Comparison of ENCODE assay signal across 1 cellular context in the genomic region with DNA sequence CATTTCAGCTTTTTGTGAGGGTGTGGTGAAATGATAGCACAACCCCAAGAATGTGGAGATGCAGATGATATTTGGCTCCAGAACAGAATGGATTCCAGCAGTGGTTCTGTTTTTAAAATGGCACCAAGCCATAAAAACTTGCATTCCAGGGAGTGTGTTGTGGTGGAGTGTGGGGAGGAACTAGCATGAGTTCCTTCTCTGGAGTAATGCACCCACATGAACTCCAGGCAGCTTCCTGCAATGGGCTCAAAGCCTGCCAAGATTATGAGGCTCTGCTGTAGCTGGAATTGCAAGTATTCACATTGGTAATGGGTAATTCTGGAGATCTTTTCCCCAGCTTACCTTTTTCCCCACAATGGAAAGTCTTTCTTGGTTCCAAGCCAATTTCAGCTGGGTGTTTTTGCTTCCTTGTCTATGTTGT.
TF ChIP-seq lines count a peak whose summit lies in the region.

No MANE protein-coding gene starts in this region.

TF ChIP-seq in GM23338, 12 proteins besides CTCF, POLR2A, EP300 and RAD21 (continued from another document):
- TF ChIP-seq, protein P1, sequence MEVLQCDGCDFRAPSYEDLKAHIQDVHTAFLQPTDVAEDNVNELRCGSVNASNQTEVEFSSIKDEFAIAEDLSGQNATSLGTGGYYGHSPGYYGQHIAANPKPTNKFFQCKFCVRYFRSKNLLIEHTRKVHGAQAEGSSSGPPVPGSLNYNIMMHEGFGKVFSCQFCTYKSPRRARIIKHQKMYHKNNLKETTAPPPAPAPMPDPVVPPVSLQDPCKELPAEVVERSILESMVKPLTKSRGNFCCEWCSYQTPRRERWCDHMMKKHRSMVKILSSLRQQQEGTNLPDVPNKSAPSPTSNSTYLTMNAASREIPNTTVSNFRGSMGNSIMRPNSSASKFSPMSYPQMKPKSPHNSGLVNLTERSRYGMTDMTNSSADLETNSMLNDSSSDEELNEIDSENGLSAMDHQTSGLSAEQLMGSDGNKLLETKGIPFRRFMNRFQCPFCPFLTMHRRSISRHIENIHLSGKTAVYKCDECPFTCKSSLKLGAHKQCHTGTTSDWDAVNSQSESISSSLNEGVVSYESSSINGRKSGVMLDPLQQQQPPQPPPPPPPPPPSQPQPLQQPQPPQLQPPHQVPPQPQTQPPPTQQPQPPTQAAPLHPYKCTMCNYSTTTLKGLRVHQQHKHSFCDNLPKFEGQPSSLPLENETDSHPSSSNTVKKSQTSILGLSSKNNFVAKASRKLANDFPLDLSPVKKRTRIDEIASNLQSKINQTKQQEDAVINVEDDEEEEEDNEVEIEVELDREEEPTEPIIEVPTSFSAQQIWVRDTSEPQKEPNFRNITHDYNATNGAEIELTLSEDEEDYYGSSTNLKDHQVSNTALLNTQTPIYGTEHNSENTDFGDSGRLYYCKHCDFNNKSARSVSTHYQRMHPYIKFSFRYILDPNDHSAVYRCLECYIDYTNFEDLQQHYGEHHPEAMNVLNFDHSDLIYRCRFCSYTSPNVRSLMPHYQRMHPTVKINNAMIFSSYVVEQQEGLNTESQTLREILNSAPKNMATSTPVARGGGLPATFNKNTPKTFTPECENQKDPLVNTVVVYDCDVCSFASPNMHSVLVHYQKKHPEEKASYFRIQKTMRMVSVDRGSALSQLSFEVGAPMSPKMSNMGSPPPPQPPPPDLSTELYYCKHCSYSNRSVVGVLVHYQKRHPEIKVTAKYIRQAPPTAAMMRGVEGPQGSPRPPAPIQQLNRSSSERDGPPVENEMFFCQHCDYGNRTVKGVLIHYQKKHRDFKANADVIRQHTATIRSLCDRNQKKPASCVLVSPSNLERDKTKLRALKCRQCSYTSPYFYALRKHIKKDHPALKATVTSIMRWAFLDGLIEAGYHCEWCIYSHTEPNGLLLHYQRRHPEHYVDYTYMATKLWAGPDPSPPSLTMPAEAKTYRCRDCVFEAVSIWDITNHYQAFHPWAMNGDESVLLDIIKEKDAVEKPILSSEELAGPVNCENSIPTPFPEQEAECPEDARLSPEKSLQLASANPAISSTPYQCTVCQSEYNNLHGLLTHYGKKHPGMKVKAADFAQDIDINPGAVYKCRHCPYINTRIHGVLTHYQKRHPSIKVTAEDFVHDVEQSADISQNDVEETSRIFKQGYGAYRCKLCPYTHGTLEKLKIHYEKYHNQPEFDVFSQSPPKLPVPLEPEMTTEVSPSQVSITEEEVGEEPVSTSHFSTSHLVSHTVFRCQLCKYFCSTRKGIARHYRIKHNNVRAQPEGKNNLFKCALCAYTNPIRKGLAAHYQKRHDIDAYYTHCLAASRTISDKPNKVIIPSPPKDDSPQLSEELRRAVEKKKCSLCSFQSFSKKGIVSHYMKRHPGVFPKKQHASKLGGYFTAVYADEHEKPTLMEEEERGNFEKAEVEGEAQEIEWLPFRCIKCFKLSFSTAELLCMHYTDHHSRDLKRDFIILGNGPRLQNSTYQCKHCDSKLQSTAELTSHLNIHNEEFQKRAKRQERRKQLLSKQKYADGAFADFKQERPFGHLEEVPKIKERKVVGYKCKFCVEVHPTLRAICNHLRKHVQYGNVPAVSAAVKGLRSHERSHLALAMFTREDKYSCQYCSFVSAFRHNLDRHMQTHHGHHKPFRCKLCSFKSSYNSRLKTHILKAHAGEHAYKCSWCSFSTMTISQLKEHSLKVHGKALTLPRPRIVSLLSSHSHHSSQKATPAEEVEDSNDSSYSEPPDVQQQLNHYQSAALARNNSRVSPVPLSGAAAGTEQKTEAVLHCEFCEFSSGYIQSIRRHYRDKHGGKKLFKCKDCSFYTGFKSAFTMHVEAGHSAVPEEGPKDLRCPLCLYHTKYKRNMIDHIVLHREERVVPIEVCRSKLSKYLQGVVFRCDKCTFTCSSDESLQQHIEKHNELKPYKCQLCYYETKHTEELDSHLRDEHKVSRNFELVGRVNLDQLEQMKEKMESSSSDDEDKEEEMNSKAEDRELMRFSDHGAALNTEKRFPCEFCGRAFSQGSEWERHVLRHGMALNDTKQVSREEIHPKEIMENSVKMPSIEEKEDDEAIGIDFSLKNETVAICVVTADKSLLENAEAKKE (CRISPR knock-in tag; IDR thresholded peaks at IDR 0.05), result no peak
- TF ChIP-seq JUNB (IDR thresholded peaks at IDR 0.05; ENCODE audit: unreplicated experiment), result no peak
- TF ChIP-seq POLR2AphosphoS5 (IDR thresholded peaks at IDR 0.05; ENCODE audit: low read depth), result no peak
